In the genomic region with DNA sequence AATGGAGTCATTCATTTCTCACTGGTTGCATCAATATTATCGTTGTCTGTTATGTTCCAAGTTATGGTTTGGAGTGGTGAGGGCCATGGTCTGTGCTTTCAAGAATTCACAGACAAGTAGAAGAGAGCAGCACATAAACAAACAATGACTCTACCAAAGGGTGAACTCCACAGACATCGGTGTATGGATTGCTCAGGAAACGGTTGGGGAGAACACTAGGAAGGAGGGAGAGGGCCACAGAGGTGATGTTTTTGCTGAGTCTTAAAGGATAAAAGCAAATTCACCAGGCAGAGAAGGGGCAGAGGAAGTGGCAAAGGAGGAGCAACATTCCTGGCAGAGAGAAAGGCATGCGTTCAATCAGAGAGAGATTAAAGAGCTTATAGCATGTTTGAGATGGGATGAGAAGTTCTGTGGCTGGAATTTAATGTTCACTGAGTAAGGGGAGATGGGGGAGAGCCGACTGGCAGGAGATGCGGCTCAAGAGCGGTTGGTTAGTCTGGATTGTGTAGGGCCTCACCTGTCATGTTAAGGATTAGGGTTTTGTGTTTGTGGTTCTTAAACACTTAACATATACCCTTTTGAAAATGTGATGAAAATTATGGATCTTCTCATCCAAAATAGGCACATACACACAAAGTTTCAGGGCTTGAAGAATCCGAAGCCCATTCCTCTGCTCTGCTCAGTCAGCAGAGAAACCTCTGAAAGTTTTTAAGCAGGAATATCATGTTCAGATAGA, we compare ENCODE assay signal across 20 cellular contexts. TPM values are rescaled to one million over a fixed set of nuclear protein-coding genes. Genes with fewer than 3 reads are reported as not detected.
DNase-seq lines count a peak whose midpoint lies in the region; ATAC-seq and TF ChIP-seq lines count a peak whose summit lies in the region.
"Had no signal": no experiment of that assay in that cellular context is flagged by ENCODE, and none has a peak within 500 bp of the region (broad histone marks: within the 10 kb centered on the region; RNA-seq: fewer than 3 reads in every experiment).

No MANE protein-coding gene starts in this region.

- intact Hi-C loops in uterus (cut with DNase I; ENCODE audit: low total_unique reads) = no loop called here
- intact Hi-C loops in esophagus muscularis mucosa (cut with DNase I) = no loop called here

- H3K36me3 ChIP-seq in brain microvascular endothelial cell (replicated peaks) (no peaks in the 10 kb centered on the region), uterus (no peaks in the 10 kb centered on the region), esophagus muscularis mucosa (no peaks in the 10 kb centered on the region)
- H3K36me3 ChIP-seq: lower lobe of right lung, right lobe of liver, thoracic aorta had no signal

- peaks cover 4% of the 10 kb centered on the region for H3K27me3 Mint-ChIP-seq in nephron progenitor cell (ENCODE audit: low read depth, poor library complexity)
- H3K27me3 Mint-ChIP-seq: brain had no signal

- no peak for TF ChIP-seq EP300 in esophagus muscularis mucosa (IDR thresholded peaks at IDR 0.05)

- H3K27ac Mint-ChIP-seq in nephron progenitor cell = peak overlapping the region; percentile 11
- H3K27ac Mint-ChIP-seq: brain had no signal

- TF ChIP-seq CTCF in brain microvascular endothelial cell (IDR thresholded peaks at IDR 0.05; ENCODE audit: low read depth, low read length, missing control alignments) (no peak), nephron progenitor cell (IDR thresholded peaks at IDR 0.05) (no peak), uterus (IDR thresholded peaks at IDR 0.05) (no peak), esophagus muscularis mucosa (IDR thresholded peaks at IDR 0.05) (no peak)

- 67% methylated on average over 8 of the region's 8 CpGs for WGBS in esophagus muscularis mucosa

- H3K4me1 ChIP-seq in uterus (peaks cover 0 to 7% of the 10 kb centered on the region in 2 donors), esophagus muscularis mucosa (no peaks in the 10 kb centered on the region)
- H3K4me1 ChIP-seq: lower lobe of right lung, right lobe of liver had no signal

- H3K4me3 Mint-ChIP-seq in nephron progenitor cell = no peak overlapping the region
- H3K4me3 Mint-ChIP-seq: brain, neural crest cell had no signal

- H3K36me3 Mint-ChIP-seq in nephron progenitor cell (ENCODE audit: low read depth) = no peaks in the 10 kb centered on the region
- H3K36me3 Mint-ChIP-seq: brain had no signal

- peak; percentile 6 for ATAC-seq in GM18498 (IDR thresholded peaks at IDR 0.05; ENCODE audit: unreplicated experiment)
- no peak for ATAC-seq in HG02938 (IDR thresholded peaks at IDR 0.05; ENCODE audit: unreplicated experiment)
- ATAC-seq: lower lobe of right lung had no signal

- no peak for TF ChIP-seq POLR2A in uterus (IDR thresholded peaks at IDR 0.05)
- no peak for TF ChIP-seq POLR2A in esophagus muscularis mucosa (IDR thresholded peaks at IDR 0.05; ENCODE audit: low read depth)

- in situ Hi-C loops in brain microvascular endothelial cell (cut with HindIII; ENCODE audit: low pct_ligation_motif_present, low sequenced_read_pairs) = no loop called here

- no peaks in the 10 kb centered on the region for H3K9me3 ChIP-seq in uterus
- H3K9me3 ChIP-seq in esophagus muscularis mucosa = no peaks in the 10 kb centered on the region
- H3K9me3 ChIP-seq: lower lobe of right lung, right lobe of liver, thoracic aorta had no signal

- H3K9me3 Mint-ChIP-seq in nephron progenitor cell = no peaks in the 10 kb centered on the region
- H3K9me3 Mint-ChIP-seq: brain, neural crest cell had no signal

- peak; percentile 70 for DNase-seq in LHCN-M2 (ENCODE audit: low read depth)
- no peak for DNase-seq in brain microvascular endothelial cell
- no peak for DNase-seq in nephron progenitor cell
- DNase-seq in COLO829 (ENCODE audit: low spot score) = no peak
- DNase-seq in uterus = no peak
- DNase-seq in esophagus muscularis mucosa (ENCODE audit: extremely low spot score) = no peak
- DNase-seq: activated effector memory CD4-positive, alpha-beta T cell treated with anti-CD3 and anti-CD28 coated beads, Interleukin-2, amount 50 U/mL, for 16 hours; Calu3; effector CD4-positive, alpha-beta T cell; KG1; lower lobe of right lung; NCI-H1417 treated with DMSO at 0.1 percent for 48 hours; NCI-H446; stimulated activated CD4-positive, alpha-beta T cell treated with anti-CD3 and anti-CD28 coated beads, Interleukin-4, amount 100 ng/mL, for 24 hours had no signal

- H3K4me1 Mint-ChIP-seq in nephron progenitor cell = peaks cover 28% of the 10 kb centered on the region

- peak overlapping the region; percentile 25 for H3K27ac ChIP-seq in brain microvascular endothelial cell
- peak overlapping the region in 1 of 2 donors; percentile 65 for H3K27ac ChIP-seq in uterus
- H3K27ac ChIP-seq in esophagus muscularis mucosa (replicated peaks in 1 of 4) = no peak overlapping the region
- H3K27ac ChIP-seq: lower lobe of right lung, right lobe of liver, thoracic aorta had no signal

- no peak overlapping the region for H3K4me3 ChIP-seq in brain microvascular endothelial cell (ENCODE audit: low read depth, low read length)
- no peak overlapping the region for H3K4me3 ChIP-seq in uterus
- no peak overlapping the region for H3K4me3 ChIP-seq in esophagus muscularis mucosa
- H3K4me3 ChIP-seq: lower lobe of right lung, right lobe of liver, thoracic aorta had no signal

- no peaks in the 10 kb centered on the region for H3K27me3 ChIP-seq in brain microvascular endothelial cell (replicated peaks)
- H3K27me3 ChIP-seq in uterus = no peaks in the 10 kb centered on the region
- H3K27me3 ChIP-seq in esophagus muscularis mucosa = no peaks in the 10 kb centered on the region
- H3K27me3 ChIP-seq: right lobe of liver had no signal

RNA-seq across cellular contexts. Expression of a gene that starts 42.3 kb away (rescaled TPM):
- total RNA-seq in LHCN-M2 (2014; rRNA removed) = 170 and 223 TPM in 2 replicates
- polyA plus RNA-seq in LHCN-M2 (2012) = 117 TPM
- 100 to 1,000 TPM in 3 of 4 donors, 10 to 100 TPM in 1; 97.4 to 199 (median 134) TPM for total RNA-seq in uterus
- 10 to 100 TPM; 35.7 to 44.9 (median 37.5) TPM for total RNA-seq in esophagus muscularis mucosa
